Comparison of ENCODE assay signal across 18 cellular contexts in genomic region chr17:3957735-3958134, GRCh38. TPM values are rescaled to one million over a fixed set of nuclear protein-coding genes. Genes with fewer than 3 reads are reported as not detected.
A peak's percentile ranks its signal among the peaks of the same experiment; 100 is the strongest.
DNase-seq lines count a peak whose midpoint lies in the region; ATAC-seq and TF ChIP-seq lines count a peak whose summit lies in the region.
"Had no signal": no experiment of that assay in that cellular context is flagged by ENCODE, and none has a peak within 500 bp of the region (broad histone marks: within the 10 kb centered on the region; RNA-seq: fewer than 3 reads in every experiment).

No MANE protein-coding gene starts in this region.

- H3K4me3 Mint-ChIP-seq in activated B cell treated with CpG ODN at 0.5 μM for 24 hours, result peak overlapping the region; percentile 7
- no peak overlapping the region for H3K4me3 Mint-ChIP-seq in glutamatergic neuron (ENCODE audit: unreplicated experiment)

- H3K4me3 ChIP-seq in BLaER1 (no peak overlapping the region), DND-41 (ENCODE audit: low read depth in 1 of 2, low read length in 2 of 2) (no peak overlapping the region)
- H3K4me3 ChIP-seq: lung, vagina had no signal

- TF ChIP-seq CTCF in DND-41 (IDR thresholded peaks at IDR 0.05; ENCODE audit: borderline replicate concordance, extremely low read depth, low read length, poor library complexity, severe bottlenecking) (no peak), activated B cell treated with CpG ODN at 0.5 μM for 24 hours (IDR thresholded peaks at IDR 0.05) (no peak), glutamatergic neuron (IDR thresholded peaks at IDR 0.05; ENCODE audit: partially characterized antibody, unreplicated experiment) (no peak)

- CTCF ChIA-PET in activated B cell treated with CpG ODN at 0.5 μM for 24 hours (lab: Charles Lee), result interaction anchor here (1.8 kb wide), 1 partner anchor 47 kb away, joined by 7 read pairs; no protein-coding TSS in a partner anchor

- H3K27me3 ChIP-seq in BLaER1 (no peaks in the 10 kb centered on the region), DND-41 (ENCODE audit: insufficient read depth, low read length, poor library complexity) (no peaks in the 10 kb centered on the region)
- H3K27me3 ChIP-seq: vagina had no signal

- peak overlapping the region; percentile 70 for H3K27ac Mint-ChIP-seq in activated B cell treated with CpG ODN at 0.5 μM for 24 hours
- peak overlapping the region; percentile 38 for H3K27ac Mint-ChIP-seq in glutamatergic neuron (ENCODE audit: unreplicated experiment)

- POLR2A ChIA-PET in activated B cell treated with CpG ODN at 0.5 μM for 24 hours (lab: Charles Lee), result interaction anchor here (4.3 to 10.9 kb wide), 2 partner anchors 9 to 45 kb away, joined by 41 to 311 read pairs; partner anchors contain the start of genes ATP2A3 and P2RX1

- no peak for ATAC-seq in DND-41 (ENCODE audit: insufficient read depth, low read depth)
- ATAC-seq in activated B cell treated with CpG ODN at 0.5 μM for 24 hours (ENCODE audit: low read depth), result no peak
- ATAC-seq in HG03280 (IDR thresholded peaks at IDR 0.05; ENCODE audit: unreplicated experiment), result no peak
- ATAC-seq in GM18498 (IDR thresholded peaks at IDR 0.05; ENCODE audit: unreplicated experiment), result no peak
- ATAC-seq: Panc1 had no signal

- H3K27me3 Mint-ChIP-seq in activated B cell treated with CpG ODN at 0.5 μM for 24 hours, result no peaks in the 10 kb centered on the region
- peaks cover 7% of the 10 kb centered on the region for H3K27me3 Mint-ChIP-seq in glutamatergic neuron (ENCODE audit: unreplicated experiment)

- peak overlapping the region; percentile 78 for H3K4me2 ChIP-seq in BLaER1
- no peak overlapping the region for H3K4me2 ChIP-seq in DND-41 (ENCODE audit: insufficient read depth, low read length)

- H4K20me1 ChIP-seq in BLaER1 (peaks cover 94% of the 10 kb centered on the region), DND-41 (ENCODE audit: insufficient read depth, low read length) (peaks cover 86% of the 10 kb centered on the region)

- H3K9me3 ChIP-seq in BLaER1 (no peaks in the 10 kb centered on the region), DND-41 (ENCODE audit: insufficient read depth, low read length, severe bottlenecking) (no peaks in the 10 kb centered on the region)
- H3K9me3 ChIP-seq: vagina had no signal

- DNase-seq in DND-41 (no peak), activated B cell treated with CpG ODN at 0.5 μM for 24 hours (no peak), glutamatergic neuron (no peak), D341Med (ENCODE audit: low spot score) (no peak)
- DNase-seq: activated CD4-positive, alpha-beta T cell treated with anti-CD3 and anti-CD28 coated beads, Interleukin-2, amount 50 U/mL, for 1 hour; amniotic stem cell; Calu3; central memory CD4-positive, alpha-beta T cell; NCI-H1436 treated with DMSO at 0.1 percent for 48 hours; posterior cingulate gyrus had no signal

- H3K36me3 Mint-ChIP-seq in activated B cell treated with CpG ODN at 0.5 μM for 24 hours (ENCODE audit: low read depth) (peaks cover 72% of the 10 kb centered on the region), glutamatergic neuron (ENCODE audit: unreplicated experiment) (no peaks in the 10 kb centered on the region)

- H2AFZ ChIP-seq in DND-41 (ENCODE audit: low read depth, low read length), result no peak overlapping the region

- intact Hi-C loops in activated B cell treated with CpG ODN at 0.5 μM for 24 hours (cut with micrococcal nuclease), result no loop called here

- H3K36me3 ChIP-seq in BLaER1, result peaks cover 29% of the 10 kb centered on the region
- H3K36me3 ChIP-seq in DND-41 (ENCODE audit: insufficient read depth, low read length), result peaks cover 77% of the 10 kb centered on the region
- H3K36me3 ChIP-seq: vagina had no signal

- H3K9ac ChIP-seq in BLaER1, result no peak overlapping the region
- no peak overlapping the region for H3K9ac ChIP-seq in DND-41 (ENCODE audit: low read depth, low read length)

- peaks cover 73% of the 10 kb centered on the region for H3K4me1 Mint-ChIP-seq in activated B cell treated with CpG ODN at 0.5 μM for 24 hours
- H3K4me1 Mint-ChIP-seq in glutamatergic neuron (ENCODE audit: low read depth, unreplicated experiment), result peaks cover 21% of the 10 kb centered on the region

- H3K27ac ChIP-seq in BLaER1 (peak overlapping the region; percentile 46; the same call in 1 of the 2 replicates), DND-41 (ENCODE audit: low read length) (peak overlapping the region; percentile 56)
- H3K27ac ChIP-seq: vagina had no signal

- H3K4me1 ChIP-seq in BLaER1 (peaks cover 90% of the 10 kb centered on the region), DND-41 (ENCODE audit: insufficient read depth, low read length) (peaks cover 50% of the 10 kb centered on the region)

- H3K79me2 ChIP-seq in DND-41 (ENCODE audit: insufficient read depth, low read length), result peaks cover 97% of the 10 kb centered on the region

- H3K9me3 Mint-ChIP-seq in activated B cell treated with CpG ODN at 0.5 μM for 24 hours, result no peaks in the 10 kb centered on the region
- no peaks in the 10 kb centered on the region for H3K9me3 Mint-ChIP-seq in glutamatergic neuron (ENCODE audit: unreplicated experiment)

RNA-seq across cellular contexts. Expression of gene ATP2A3, which starts 6.5 kb away (rescaled TPM):
- total RNA-seq in activated B cell treated with CpG ODN at 0.5 μM for 24 hours, result 458 and 541 TPM in 2 replicates
- 97.8 TPM for total RNA-seq in glutamatergic neuron (ENCODE audit: unreplicated experiment)
- total RNA-seq: MCF 10A had no signal

RNA-seq across cellular contexts. Expression of gene P2RX1, which starts 41.5 kb away (rescaled TPM):
- total RNA-seq in activated B cell treated with CpG ODN at 0.5 μM for 24 hours, result 22.0 and 26.0 TPM in 2 replicates
- total RNA-seq in glutamatergic neuron (ENCODE audit: unreplicated experiment), result 2.1 TPM
- total RNA-seq: Calu3, G401, MCF 10A had no signal
